ENCODE assay signal across 8 cellular contexts in genomic region chr20:49280463-49281058, GRCh38. TPM values are rescaled to one million over a fixed set of nuclear protein-coding genes. Genes with fewer than 3 reads are reported as not detected.
A peak's percentile ranks its signal among the peaks of the same experiment; 100 is the strongest.
DNase-seq lines count a peak whose midpoint lies in the region; ATAC-seq and TF ChIP-seq lines count a peak whose summit lies in the region.

No MANE protein-coding gene starts in this region.

- no peaks in the 10 kb centered on the region for H3K9me2 ChIP-seq in MM.1S (replicated peaks; ENCODE audit: insufficient read depth, low read length)

- H3K36me3 ChIP-seq in DND-41 (ENCODE audit: insufficient read depth, low read length) (peaks cover 77% of the 10 kb centered on the region), MM.1S (replicated peaks; ENCODE audit: insufficient read depth, low read length) (peaks cover 59% of the 10 kb centered on the region), duodenal mucosa (ENCODE audit: control insufficient read depth in 1 of 2, insufficient read depth in 2 of 2, low read length in 2 of 2) (peaks cover 59 to 60% of the 10 kb centered on the region in 2 donors), neural progenitor cell (peaks cover 16% of the 10 kb centered on the region)

- peaks cover 25% of the 10 kb centered on the region for H3K27me3 Mint-ChIP-seq in neural progenitor cell (ENCODE audit: insufficient read depth, low read depth)

- DNase-seq in DND-41 (no peak), MM.1S (no peak), neural progenitor cell (ENCODE audit: low spot score) (no peak), NCI-H1048 (lab: John Stamatoyannopoulos, UW) (no peak)
- no peak for DNase-seq in stimulated activated CD4-positive, alpha-beta T cell treated with anti-CD3 and anti-CD28 coated beads, Interleukin-15, amount 100 ng/mL, for 24 hours

- H3K36me3 Mint-ChIP-seq in neural progenitor cell: peaks cover 72% of the 10 kb centered on the region

- peaks cover 64% of the 10 kb centered on the region for H3K4me1 Mint-ChIP-seq in neural progenitor cell

- no peak for ATAC-seq in DND-41 (ENCODE audit: insufficient read depth, low read depth)
- no peak for ATAC-seq in GM19328 (IDR thresholded peaks at IDR 0.05; ENCODE audit: unreplicated experiment)
- no peak for ATAC-seq in HG03442 (IDR thresholded peaks at IDR 0.05; ENCODE audit: unreplicated experiment)

- peak overlapping the region; percentile 95 for H3K4me3 Mint-ChIP-seq in neural progenitor cell

- H3F3A ChIP-seq in MM.1S (ENCODE audit: insufficient read depth, low read length) (peaks cover 37% of the 10 kb centered on the region), neural progenitor cell (ENCODE audit: low read depth) (peaks cover 66% of the 10 kb centered on the region)

- no peak overlapping the region for H3K9ac ChIP-seq in DND-41 (ENCODE audit: low read depth, low read length)
- H3K9ac ChIP-seq in MM.1S (ENCODE audit: low read length): no peak overlapping the region
- H3K9ac ChIP-seq in duodenal mucosa (ENCODE audit: low read depth in 1 of 2, low read length in 2 of 2): no peak overlapping the region
- peak overlapping the region; percentile 92 for H3K9ac ChIP-seq in neural progenitor cell

- H3K4me3 ChIP-seq in DND-41 (ENCODE audit: low read depth in 1 of 2, low read length in 2 of 2) (peak overlapping the region; percentile 3 to 81; a peak in 3 of 4 replicates), MM.1S (ENCODE audit: low read length) (no peak overlapping the region), duodenal mucosa (ENCODE audit: low read depth in 1 of 2, low read length in 2 of 2) (peak overlapping the region; percentile 81 to 88), neural progenitor cell (peak overlapping the region; percentile 84)

- H3K79me2 ChIP-seq in DND-41 (ENCODE audit: insufficient read depth, low read length) (peaks cover 94% of the 10 kb centered on the region), MM.1S (ENCODE audit: low read length) (peaks cover 82% of the 10 kb centered on the region), neural progenitor cell (ENCODE audit: low read depth) (peaks cover 95% of the 10 kb centered on the region)

- H3K9me3 ChIP-seq in DND-41 (ENCODE audit: insufficient read depth, low read length, severe bottlenecking) (peaks cover 49% of the 10 kb centered on the region), MM.1S (replicated peaks; ENCODE audit: insufficient read depth, low read length) (no peaks in the 10 kb centered on the region), duodenal mucosa (ENCODE audit: control insufficient read depth in 1 of 2, low read length in 2 of 2) (peaks cover 24 to 48% of the 10 kb centered on the region in 2 donors), neural progenitor cell (ENCODE audit: low read depth) (no peaks in the 10 kb centered on the region)

- H3K27me3 ChIP-seq in DND-41 (ENCODE audit: insufficient read depth, low read length, poor library complexity): no peaks in the 10 kb centered on the region
- no peaks in the 10 kb centered on the region for H3K27me3 ChIP-seq in MM.1S (replicated peaks; ENCODE audit: insufficient read depth, low read length)
- H3K27me3 ChIP-seq in duodenal mucosa (ENCODE audit: control insufficient read depth in 1 of 2, insufficient read depth in 2 of 2, low read length in 2 of 2): no peaks in the 10 kb centered on the region
- H3K27me3 ChIP-seq in neural progenitor cell: no peaks in the 10 kb centered on the region

- H3K4me1 ChIP-seq in DND-41 (ENCODE audit: insufficient read depth, low read length): peaks cover 77% of the 10 kb centered on the region
- peaks cover 23% of the 10 kb centered on the region for H3K4me1 ChIP-seq in MM.1S (ENCODE audit: low read length)
- H3K4me1 ChIP-seq in duodenal mucosa (ENCODE audit: control insufficient read depth in 1 of 2, insufficient read depth in 2 of 2, low read length in 2 of 2): peaks cover 38 to 42% of the 10 kb centered on the region in 2 donors
- peaks cover 40% of the 10 kb centered on the region for H3K4me1 ChIP-seq in neural progenitor cell

- H3K27ac ChIP-seq in DND-41 (ENCODE audit: low read length) (no peak overlapping the region; the same call in 1 of the 2 replicates), MM.1S (ENCODE audit: low read length) (no peak overlapping the region), duodenal mucosa (ENCODE audit: low read depth, low read length) (no peak overlapping the region), neural progenitor cell (peak overlapping the region; percentile 92)

- TF ChIP-seq CTCF in DND-41 (IDR thresholded peaks at IDR 0.05; ENCODE audit: borderline replicate concordance, extremely low read depth, low read length, poor library complexity, severe bottlenecking): no peak
- no peak for TF ChIP-seq CTCF in MM.1S (IDR thresholded peaks at IDR 0.05; ENCODE audit: low read length)
- no peak for TF ChIP-seq CTCF in neural progenitor cell (IDR thresholded peaks at IDR 0.05)

- H3K9me3 Mint-ChIP-seq in neural progenitor cell: peaks cover 60% of the 10 kb centered on the region

- no peak overlapping the region for H3K27ac Mint-ChIP-seq in neural progenitor cell

- peaks cover 55% of the 10 kb centered on the region for H4K20me1 ChIP-seq in DND-41 (ENCODE audit: insufficient read depth, low read length)
- 0 out of 2 replicates have a peak, but pooled peaks cover 20% of the 10 kb centered on the region for H4K20me1 ChIP-seq in MM.1S (ENCODE audit: insufficient read depth, low read length)
- H4K20me1 ChIP-seq in neural progenitor cell (ENCODE audit: low read depth): peaks cover 71% of the 10 kb centered on the region

- H2AFZ ChIP-seq in DND-41 (ENCODE audit: low read depth, low read length) (no peak overlapping the region), MM.1S (ENCODE audit: low read length) (no peak overlapping the region), neural progenitor cell (replicated peaks) (no peak overlapping the region)

- peak overlapping the region; percentile 93 for H3K4me2 ChIP-seq in DND-41 (ENCODE audit: insufficient read depth, low read length)
- H3K4me2 ChIP-seq in MM.1S (ENCODE audit: low read depth, low read length): peak overlapping the region; percentile 86; the same call in 1 of the 2 replicates
- H3K4me2 ChIP-seq in neural progenitor cell: peak overlapping the region; percentile 95

RNA-seq across cellular contexts. Expression of gene ZNFX1, which starts 2.7 kb away (rescaled TPM):
- total RNA-seq in neural progenitor cell (ENCODE audit: low replicate concordance): 6.3 and 6.9 TPM in 2 replicates
